21 cellular contexts compared by ENCODE assay signal in the genomic region with DNA sequence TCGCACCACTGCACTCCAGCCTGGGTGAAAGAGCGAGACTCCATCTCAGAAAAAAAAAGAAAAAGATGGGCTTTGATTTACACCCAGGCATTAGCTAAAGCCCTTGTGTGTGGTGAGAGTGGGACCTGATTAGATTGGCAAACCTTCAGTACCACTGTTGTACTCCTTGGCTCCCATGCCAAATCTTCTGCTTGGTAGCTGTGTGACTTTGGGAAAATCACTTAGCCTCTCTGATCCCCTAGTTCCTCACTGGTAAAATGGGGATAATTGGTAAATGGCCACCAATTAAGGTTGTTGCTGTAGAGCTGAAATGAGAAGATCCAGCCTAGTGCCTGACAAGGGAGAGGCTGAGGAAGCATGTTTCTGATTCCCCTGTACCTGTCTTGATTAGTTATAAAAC. TPM values are rescaled to one million over a fixed set of nuclear protein-coding genes. Genes with fewer than 3 reads are reported as not detected.
A peak's percentile ranks its signal among the peaks of the same experiment; 100 is the strongest.
DNase-seq lines count a peak whose midpoint lies in the region; ATAC-seq and TF ChIP-seq lines count a peak whose summit lies in the region.
"Had no signal": no experiment of that assay in that cellular context is flagged by ENCODE, and none has a peak within 500 bp of the region (broad histone marks: within the 10 kb centered on the region; RNA-seq: fewer than 3 reads in every experiment).

No MANE protein-coding gene starts in this region.

- no peaks in the 10 kb centered on the region for H3K27me3 Mint-ChIP-seq in activated T-cell treated with anti-CD3 and anti-CD28 coated beads, Interleukin-2, amount 50 U/mL, for 4 hours (ENCODE audit: low read depth)
- H3K27me3 Mint-ChIP-seq in T-cell, result no peaks in the 10 kb centered on the region

- H3K9me3 ChIP-seq in SK-N-SH (no peaks in the 10 kb centered on the region), SK-N-MC (ENCODE audit: low read depth, low read length) (no peaks in the 10 kb centered on the region), mesenchymal stem cell (ENCODE audit: control insufficient read depth, low read length) (no peaks in the 10 kb centered on the region), vagina (no peaks in the 10 kb centered on the region)

- peaks cover 27% of the 10 kb centered on the region for H3K79me1 ChIP-seq in mesenchymal stem cell (replicated peaks; ENCODE audit: low read length, poor library complexity, severe bottlenecking)

- H3K4me1 ChIP-seq in SK-N-SH (ENCODE audit: control insufficient read depth in 1 of 2, insufficient read depth in 2 of 2, low read depth in 1 of 2, low read length in 1 of 2) (peaks cover 14 to 73% of the 10 kb centered on the region in 2 experiments), mesenchymal stem cell (ENCODE audit: control insufficient read depth, insufficient read depth, low read depth, low read length) (peaks cover 35% of the 10 kb centered on the region), vagina (peaks cover 32% of the 10 kb centered on the region)

- H3K36me3 ChIP-seq in SK-N-SH (replicated peaks in 1 of 2; ENCODE audit: control insufficient read depth in 1 of 2, insufficient read depth in 2 of 2, low read length in 1 of 2) (peaks cover 0 to 8% of the 10 kb centered on the region in 2 experiments), SK-N-MC (ENCODE audit: insufficient read depth, low read length) (no peaks in the 10 kb centered on the region), mesenchymal stem cell (ENCODE audit: control insufficient read depth in 1 of 2, insufficient read depth in 2 of 2, low read depth in 1 of 2, low read length in 2 of 2) (peaks cover 10 to 14% of the 10 kb centered on the region in 2 experiments), vagina (no peaks in the 10 kb centered on the region)

- peak overlapping the region; percentile 0 for H2AK5ac ChIP-seq in mesenchymal stem cell (ENCODE audit: low read length, severe bottlenecking)

- no peak for TF ChIP-seq RAD21 in SK-N-SH (IDR thresholded peaks at IDR 0.05; ENCODE audit: low read length)

- intact Hi-C loops in vagina (cut with DNase I), result loop anchor here (5.0 to 10.0 kb wide), 2 partner anchors 260 to 1238 kb away; no protein-coding TSS in a partner anchor

- no peak for TF ChIP-seq POLR2A in vagina (IDR thresholded peaks at IDR 0.05)

- H3K9me3 Mint-ChIP-seq in activated T-cell treated with anti-CD3 and anti-CD28 coated beads, Interleukin-2, amount 50 U/mL, for 4 hours, result no peaks in the 10 kb centered on the region
- H3K9me3 Mint-ChIP-seq in T-cell, result no peaks in the 10 kb centered on the region
- H3K9me3 Mint-ChIP-seq: CD8-positive, alpha-beta T cell had no signal

- no peak overlapping the region for H3K27ac Mint-ChIP-seq in T-cell
- H3K27ac Mint-ChIP-seq: CD8-positive, alpha-beta T cell had no signal

- no peak overlapping the region for H3K4ac ChIP-seq in mesenchymal stem cell (ENCODE audit: low read depth in 1 of 2, low read length in 2 of 2)

- CTCF ChIA-PET in SK-N-SH (lab: Yijun Ruan, JAX), result interaction anchor here (2.3 to 15.3 kb wide), 7 partner anchors 35 to 1242 kb away, joined by 15 to 310 read pairs (median 31); partner anchors contain the start of gene RTL1
- CTCF ChIA-PET in T-cell (lab: Charles Lee), result interaction anchor here (0.6 to 1.1 kb wide), 3 partner anchors 259 to 262 kb away, joined by 3 read pairs; no protein-coding TSS in a partner anchor

- H2BK15ac ChIP-seq in mesenchymal stem cell (ENCODE audit: low read depth, poor library complexity, severe bottlenecking), result no peak overlapping the region

- peaks cover 2% of the 10 kb centered on the region for H3K36me3 Mint-ChIP-seq in activated T-cell treated with anti-CD3 and anti-CD28 coated beads, Interleukin-2, amount 50 U/mL, for 4 hours (ENCODE audit: insufficient read depth)
- H3K36me3 Mint-ChIP-seq in T-cell, result peaks cover 15% of the 10 kb centered on the region

- H4K8ac ChIP-seq in mesenchymal stem cell (ENCODE audit: low read length), result no peak overlapping the region

- POLR2A ChIA-PET in SK-N-SH (lab: Yijun Ruan, JAX) (no interaction called here), T-cell (lab: Charles Lee) (no interaction called here)

- no peak overlapping the region for H2BK5ac ChIP-seq in mesenchymal stem cell (ENCODE audit: low read depth, low read length, poor library complexity, severe bottlenecking)

- no peaks in the 10 kb centered on the region for H4K20me1 ChIP-seq in SK-N-SH (ENCODE audit: insufficient read depth)

- no peak for TF ChIP-seq EP300 in SK-N-SH (IDR thresholded peaks at IDR 0.05; ENCODE audit: borderline replicate concordance in 1 of 2, low read depth in 1 of 2, low read length in 1 of 2)

- no peak overlapping the region for H2BK120ac ChIP-seq in mesenchymal stem cell (ENCODE audit: low read depth, low read length)

- H3K79me2 ChIP-seq in SK-N-SH (ENCODE audit: insufficient read depth), result peaks cover 8% of the 10 kb centered on the region

- WGBS in SK-N-SH (ENCODE audit: low lambda C conversion rate), result 94% methylated on average over 2 of the region's 2 CpGs
- 50% methylated on average over 2 of the region's 2 CpGs for WGBS in mesenchymal stem cell

- H3K23ac ChIP-seq in mesenchymal stem cell (ENCODE audit: low read length in 2 of 2), result no peak overlapping the region

- H4K91ac ChIP-seq in mesenchymal stem cell (ENCODE audit: low read length), result no peak overlapping the region

- DNase-seq in SK-N-SH, result no peak
- DNase-seq in SK-N-MC (ENCODE audit: low read depth, low spot score), result no peak
- no peak for DNase-seq in mesenchymal stem cell
- no peak for DNase-seq in activated T-cell treated with anti-CD3 and anti-CD28 coated beads, Interleukin-2, amount 50 U/mL, for 4 hours
- DNase-seq in vagina (ENCODE audit: extremely low spot score in 2 of 2), result no peak
- no peak for DNase-seq in T-cell
- DNase-seq: AML-193; C1 segment of cervical spinal cord; CD8-positive, alpha-beta T cell; GOT3; NCI-H1092 treated with DMSO at 0.1 percent for 48 hours; NCI-H1436 treated with DMSO at 0.1 percent for 48 hours; NCI-H2029; NCI-H226; NCI-H510A treated with DMSO at 0.1 percent for 48 hours; NCI-H748 treated with DMSO at 0.1 percent for 48 hours; SW 1271 had no signal

- peak overlapping the region; percentile 27; the same call in 1 of the 2 replicates for H3K4me2 ChIP-seq in SK-N-SH
- H3K4me2 ChIP-seq in mesenchymal stem cell (ENCODE audit: low read length, poor library complexity, severe bottlenecking), result no peak overlapping the region
- H3K4me2 ChIP-seq: KMS-11 had no signal

- no peak overlapping the region for H2BK12ac ChIP-seq in mesenchymal stem cell (ENCODE audit: low read length in 2 of 2)

- no peak overlapping the region for H3K14ac ChIP-seq in mesenchymal stem cell (ENCODE audit: low read length in 2 of 2)

- no peak overlapping the region for H3K4me3 Mint-ChIP-seq in activated T-cell treated with anti-CD3 and anti-CD28 coated beads, Interleukin-2, amount 50 U/mL, for 4 hours
- no peak overlapping the region for H3K4me3 Mint-ChIP-seq in T-cell
- H3K4me3 Mint-ChIP-seq: CD8-positive, alpha-beta T cell had no signal

- peaks cover 4% of the 10 kb centered on the region for H3F3A ChIP-seq in SK-N-SH (replicated peaks; ENCODE audit: insufficient read depth)

- no peak overlapping the region for H2AFZ ChIP-seq in SK-N-SH (ENCODE audit: low read depth)
- H2AFZ ChIP-seq in mesenchymal stem cell (ENCODE audit: low read depth, low read length), result no peak overlapping the region

- H3K27ac ChIP-seq in SK-N-SH (ENCODE audit: low read depth in 2 of 2, low read length in 1 of 2) (peak overlapping the region in 1 of 2 experiments; percentile 88; a peak in 2 of 4 replicates), SK-N-MC (peak overlapping the region; percentile 93; the same call in 1 of the 2 replicates), mesenchymal stem cell (ENCODE audit: low read length, poor library complexity, severe bottlenecking) (peak overlapping the region; percentile 91), vagina (no peak overlapping the region)
- H3K27ac ChIP-seq: 22Rv1, KMS-11 had no signal

- H3K18ac ChIP-seq in mesenchymal stem cell (ENCODE audit: low read depth in 1 of 2, low read length in 2 of 2), result no peak overlapping the region

- peaks cover 20% of the 10 kb centered on the region for H3K4me1 Mint-ChIP-seq in activated T-cell treated with anti-CD3 and anti-CD28 coated beads, Interleukin-2, amount 50 U/mL, for 4 hours (ENCODE audit: low read depth)
- peaks cover 20 to 36% (median 21%) of the 10 kb centered on the region in 3 donors for H3K4me1 Mint-ChIP-seq in T-cell

- H3K9me2 ChIP-seq in SK-N-SH, result no peaks in the 10 kb centered on the region

- ATAC-seq in SK-N-SH treated with all-trans-retinoic acid at 6 μM for 48 hours (no peak), HG03175 (IDR thresholded peaks at IDR 0.05; ENCODE audit: unreplicated experiment) (no peak), T-cell (replicated peaks in 1 of 4) (no peak)
- no peak for ATAC-seq in activated T-cell treated with anti-CD3 and anti-CD28 coated beads, Interleukin-2, amount 50 U/mL, for 4 hours
- ATAC-seq: CD8-positive, alpha-beta T cell had no signal

- H3K9ac ChIP-seq in SK-N-SH (no peak overlapping the region), SK-N-MC (ENCODE audit: insufficient read length) (no peak overlapping the region), mesenchymal stem cell (ENCODE audit: low read length) (no peak overlapping the region)
- H3K9ac ChIP-seq: KMS-11 had no signal

- TF ChIP-seq CTCF in SK-N-SH (IDR thresholded peaks at IDR 0.05) (no peak), vagina (IDR thresholded peaks at IDR 0.05) (no peak)

- no peak overlapping the region for H3K4me3 ChIP-seq in SK-N-SH (ENCODE audit: low read depth in 2 of 2, low read length in 1 of 2)
- no peak overlapping the region for H3K4me3 ChIP-seq in SK-N-MC
- H3K4me3 ChIP-seq in mesenchymal stem cell (ENCODE audit: insufficient read depth in 1 of 2, low read depth in 1 of 2, low read length in 2 of 2), result no peak overlapping the region
- no peak overlapping the region for H3K4me3 ChIP-seq in vagina

- no peaks in the 10 kb centered on the region for H3K27me3 ChIP-seq in SK-N-SH (ENCODE audit: insufficient read depth)
- H3K27me3 ChIP-seq in mesenchymal stem cell (ENCODE audit: control insufficient read depth in 1 of 2, insufficient read depth in 1 of 2, low read length in 2 of 2), result no peaks in the 10 kb centered on the region
- H3K27me3 ChIP-seq in vagina, result no peaks in the 10 kb centered on the region

TF ChIP-seq in SK-N-SH, 30 proteins besides CTCF, POLR2A, EP300 and RAD21 (continues in another document):
- TF ChIP-seq MXI1 (IDR thresholded peaks at IDR 0.05; ENCODE audit: low read depth, low read length), result no peak

TF ChIP-seq in SK-N-SH treated with all-trans-retinoic acid at 6 μM for 48 hours, 23 proteins besides CTCF, POLR2A, EP300 and RAD21 (continues in another document):
- TF ChIP-seq SNAI2 (CRISPR knock-in tag; IDR thresholded peaks at IDR 0.05), result no peak

RNA-seq across cellular contexts. Expression of gene WDR25, which starts 10.6 kb away (rescaled TPM):
- 26.8 and 33.3 TPM in 2 replicates for polyA plus RNA-seq in SK-N-SH (2012; rRNA removed)
- polyA plus RNA-seq in SK-N-SH (2012; cell fraction: cytosol; rRNA removed), result 21.4 and 23.2 TPM in 2 replicates
- 19.3 and 21.2 TPM in 2 replicates for polyA plus RNA-seq in SK-N-SH (2012; cell fraction: nucleus; rRNA removed)
- 12.3 TPM for polyA plus RNA-seq in mesenchymal stem cell (2013, experiment 1 of 2)
- polyA plus RNA-seq in mesenchymal stem cell (2013, experiment 2 of 2), result 12.0 TPM
- 10 to 100 TPM in 2 of 3 donors, 1 to 10 TPM in 1; 9.2 to 11.7 (median 10.1) TPM for total RNA-seq in activated T-cell treated with anti-CD3 and anti-CD28 coated beads, Interleukin-2, amount 50 U/mL, for 4 hours
- total RNA-seq in vagina (4.2 TPM), T-cell (1 to 10 TPM; 5.7 to 9.7 (median 7.2) TPM)
